Comparison of ENCODE assay signal across 17 cellular contexts in genomic region chr5:26192496-26192895, GRCh38.
"Had no signal": no experiment of that assay in that cellular context is flagged by ENCODE, and none has a peak within 500 bp of the region (broad histone marks: within the 10 kb centered on the region; RNA-seq: fewer than 3 reads in every experiment).

No MANE protein-coding gene starts in this region.

- DNase-seq: activated CD4-positive, alpha-beta T cell treated with anti-CD3 and anti-CD28 coated beads, Interleukin-2, amount 50 U/mL, for 4 hours; activated CD4-positive, CD25-positive, alpha-beta regulatory T cell treated with anti-CD3 and anti-CD28 coated beads, Interleukin-2, amount 50 U/mL, for 72 hours; activated naive CD4-positive, alpha-beta T cell treated with anti-CD3 and anti-CD28 coated beads, Interleukin-2, amount 10 ng/mL, durations not matched to agents 7 days and 5 days; glutamatergic neuron; hypothalamus; kidney glomerular epithelial cell; pancreas; sigmoid colon; spleen; stimulated activated naive CD8-positive, alpha-beta T cell treated with anti-CD3 and anti-CD28 coated beads, Interleukin-15, amount 100 ng/mL, for 72 hours; T-helper 1 cell; T1000; testis; upper lobe of left lung had no signal

- H3K27me3 ChIP-seq: ascending aorta, cardiac muscle cell, esophagus muscularis mucosa, pancreas, sigmoid colon, spleen, testis, upper lobe of left lung had no signal

- H3K4me1 ChIP-seq: ascending aorta, esophagus muscularis mucosa, pancreas, sigmoid colon, spleen, testis, upper lobe of left lung had no signal

- H3K27ac ChIP-seq: ascending aorta, cardiac muscle cell, esophagus muscularis mucosa, pancreas, sigmoid colon, spleen, testis, upper lobe of left lung had no signal

- H3K9me3 ChIP-seq: ascending aorta, esophagus muscularis mucosa, pancreas, sigmoid colon, testis, upper lobe of left lung had no signal

- H3K4me3 ChIP-seq: ascending aorta, cardiac muscle cell, esophagus muscularis mucosa, pancreas, sigmoid colon, spleen, testis, upper lobe of left lung had no signal

- H3K36me3 ChIP-seq: ascending aorta, cardiac muscle cell, esophagus muscularis mucosa, pancreas, sigmoid colon, spleen, upper lobe of left lung had no signal
